33 cellular contexts compared by ENCODE assay signal in genomic region chr16:5378531-5378930, GRCh38.
"Had no signal": no experiment of that assay in that cellular context is flagged by ENCODE, and none has a peak within 500 bp of the region (broad histone marks: within the 10 kb centered on the region; RNA-seq: fewer than 3 reads in every experiment).

No MANE protein-coding gene starts in this region.

- ATAC-seq: activated CD8-positive, alpha-beta T cell treated with anti-CD3 and anti-CD28 coated beads for 36 hours; activated naive CD4-positive, alpha-beta T cell treated with anti-CD3 and anti-CD28 coated beads, Interleukin-2, amount 50 U/mL, for 72 hours; activated T-cell treated with anti-CD3 and anti-CD28 coated beads, Interleukin-2, amount 50 U/mL, for 4 hours; activated T-cell treated with anti-CD3 and anti-CD28 coated beads, Interleukin-2, amount 50 U/mL, for 72 hours; activated T-helper 17 cell treated with anti-CD3 and anti-CD28 coated beads, Interleukin-2, amount 50 U/mL, for 72 hours; body of pancreas had no signal

- H3K4me3 ChIP-seq: adrenal gland, body of pancreas, breast epithelium had no signal

- H3K27me3 ChIP-seq: adrenal gland, body of pancreas, brain microvascular endothelial cell had no signal

- H3K9me3 ChIP-seq: adrenal gland, body of pancreas, breast epithelium had no signal

- H3K36me3 ChIP-seq: adrenal gland, brain microvascular endothelial cell, breast epithelium had no signal

- H3K4me1 ChIP-seq: adrenal gland, body of pancreas, breast epithelium had no signal

- DNase-seq: activated B cell treated with CpG ODN at 0.5 μM for 24 hours; activated CD4-positive, alpha-beta memory T cell treated with anti-CD3 and anti-CD28 coated beads for 36 hours; activated CD4-positive, alpha-beta T cell treated with anti-CD3 and anti-CD28 coated beads for 4 hours; activated CD4-positive, alpha-beta T cell treated with anti-CD3 and anti-CD28 coated beads, Interleukin-2, amount 10 ng/mL, durations not matched to agents 24 days and 14 days; activated CD4-positive, alpha-beta T cell treated with anti-CD3 and anti-CD28 coated beads, Interleukin-2, amount 50 U/mL, for 1 hour; activated CD4-positive, alpha-beta T cell treated with anti-CD3 and anti-CD28 coated beads, Interleukin-2, amount 50 U/mL, for 4 hours; activated CD4-positive, CD25-positive, alpha-beta regulatory T cell treated with anti-CD3 and anti-CD28 coated beads, Interleukin-2, amount 50 U/mL, for 72 hours; activated CD8-positive, alpha-beta memory T cell treated with anti-CD3 and anti-CD28 coated beads, Interleukin-2, amount 50 U/mL, for 4 hours; activated CD8-positive, alpha-beta T cell treated with anti-CD3 and anti-CD28 coated beads for 36 hours; activated effector memory CD4-positive, alpha-beta T cell treated with anti-CD3 and anti-CD28 coated beads, Interleukin-2, amount 50 U/mL, for 16 hours; activated gamma-delta T cell treated with Interleukin-2 at 50 U/mL for 16 hours; activated naive CD4-positive, alpha-beta T cell; activated naive CD4-positive, alpha-beta T cell treated with anti-CD3 and anti-CD28 coated beads for 36 hours; activated naive CD4-positive, alpha-beta T cell treated with anti-CD3 and anti-CD28 coated beads, Interleukin-2, amount 50 U/mL, for 16 hours; activated naive CD8-positive, alpha-beta T cell treated with anti-CD3 and anti-CD28 coated beads for 36 hours; activated T-cell treated with anti-CD3 and anti-CD28 coated beads for 4 hours; activated T-cell treated with anti-CD3 and anti-CD28 coated beads, Interleukin-2, amount 50 U/mL, for 1 hour; activated T-cell treated with anti-CD3 and anti-CD28 coated beads, Interleukin-2, amount 50 U/mL, for 4 hours; activated T-cell treated with anti-CD3 and anti-CD28 coated beads, Interleukin-2, amount 50 U/mL, for 72 hours; adrenal gland; amniotic stem cell; aorta; body of pancreas; brain microvascular endothelial cell; central memory CD4-positive, alpha-beta T cell; T-helper 2 cell; T-helper 9 cell had no signal

- H3K27ac ChIP-seq: adrenal gland, body of pancreas, brain microvascular endothelial cell, breast epithelium, VCaP had no signal

- FAIRE-seq: astrocyte, TTC549 had no signal
